31 cellular contexts compared by ENCODE assay signal in the genomic region with DNA sequence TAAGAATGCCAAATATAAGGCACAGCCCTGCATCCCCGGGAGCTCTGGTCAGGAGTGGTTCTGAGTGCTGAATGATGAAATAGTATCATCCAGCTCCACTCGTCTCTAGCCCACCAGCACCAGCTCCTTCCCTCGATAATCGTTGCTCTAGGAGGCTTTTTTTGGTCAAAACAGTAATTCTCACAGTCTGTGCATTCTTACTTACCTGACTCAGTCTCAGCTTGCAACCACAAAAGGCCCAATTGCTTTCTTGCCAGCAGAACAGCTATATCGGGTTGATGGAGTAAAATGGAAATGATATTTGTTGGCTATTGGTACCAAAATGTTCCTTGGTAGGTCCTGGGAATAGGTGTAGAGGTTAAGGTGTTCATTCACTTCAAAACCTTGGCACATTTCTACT.
"Had no signal": no experiment of that assay in that cellular context is flagged by ENCODE, and none has a peak within 500 bp of the region (broad histone marks: within the 10 kb centered on the region; RNA-seq: fewer than 3 reads in every experiment).

No MANE protein-coding gene starts in this region.

- H3K27me3 ChIP-seq: body of pancreas, cardiac muscle cell, colonic mucosa, heart left ventricle had no signal

- FAIRE-seq: endometrium, endothelial cell of umbilical vein, frontal cortex had no signal

- H3K27ac Mint-ChIP-seq: activated CD4-positive, alpha-beta memory T cell treated with anti-CD3 and anti-CD28 coated beads, Interleukin-2, amount 10 ng/mL, durations not matched to agents 7 days and 5 days; activated CD4-positive, alpha-beta T cell treated with anti-CD3 and anti-CD28 coated beads, Interleukin-2, amount 10 ng/mL, durations not matched to agents 7 days and 5 days; activated naive CD4-positive, alpha-beta T cell treated with anti-CD3 and anti-CD28 coated beads, Interleukin-2, amount 10 ng/mL, durations not matched to agents 7 days and 5 days; activated naive CD4-positive, alpha-beta T cell treated with anti-CD3 and anti-CD28 coated beads, Interleukin-2, amount 50 U/mL, for 72 hours; activated naive CD8-positive, alpha-beta T cell treated with anti-CD3 and anti-CD28 coated beads, Interleukin-2, amount 10 ng/mL, durations not matched to agents 7 days and 5 days; activated T-cell treated with anti-CD3 and anti-CD28 coated beads, Interleukin-2, amount 50 U/mL, for 24 hours; activated T-cell treated with anti-CD3 and anti-CD28 coated beads, Interleukin-2, amount 50 U/mL, for 72 hours; WTC11 had no signal

- H3K4me3 Mint-ChIP-seq: activated CD4-positive, alpha-beta memory T cell treated with anti-CD3 and anti-CD28 coated beads, Interleukin-2, amount 10 ng/mL, durations not matched to agents 7 days and 5 days; activated CD4-positive, alpha-beta T cell treated with anti-CD3 and anti-CD28 coated beads, Interleukin-2, amount 10 ng/mL, durations not matched to agents 7 days and 5 days; activated naive CD4-positive, alpha-beta T cell treated with anti-CD3 and anti-CD28 coated beads, Interleukin-2, amount 10 ng/mL, durations not matched to agents 7 days and 5 days; activated naive CD8-positive, alpha-beta T cell treated with anti-CD3 and anti-CD28 coated beads, Interleukin-2, amount 10 ng/mL, durations not matched to agents 7 days and 5 days; activated T-cell treated with anti-CD3 and anti-CD28 coated beads, Interleukin-2, amount 50 U/mL, for 24 hours; activated T-cell treated with anti-CD3 and anti-CD28 coated beads, Interleukin-2, amount 50 U/mL, for 72 hours; WTC11 had no signal

- H3K4me1 Mint-ChIP-seq: activated CD4-positive, alpha-beta memory T cell treated with anti-CD3 and anti-CD28 coated beads, Interleukin-2, amount 10 ng/mL, durations not matched to agents 7 days and 5 days; activated CD4-positive, alpha-beta T cell treated with anti-CD3 and anti-CD28 coated beads, Interleukin-2, amount 10 ng/mL, durations not matched to agents 7 days and 5 days; activated naive CD4-positive, alpha-beta T cell treated with anti-CD3 and anti-CD28 coated beads, Interleukin-2, amount 10 ng/mL, durations not matched to agents 7 days and 5 days; activated naive CD8-positive, alpha-beta T cell treated with anti-CD3 and anti-CD28 coated beads, Interleukin-2, amount 10 ng/mL, durations not matched to agents 7 days and 5 days; WTC11 had no signal

- H3K36me3 Mint-ChIP-seq: activated naive CD4-positive, alpha-beta T cell treated with anti-CD3 and anti-CD28 coated beads, Interleukin-2, amount 10 ng/mL, durations not matched to agents 7 days and 5 days; activated naive CD4-positive, alpha-beta T cell treated with anti-CD3 and anti-CD28 coated beads, Interleukin-2, amount 50 U/mL, for 72 hours; activated naive CD8-positive, alpha-beta T cell treated with anti-CD3 and anti-CD28 coated beads, Interleukin-2, amount 10 ng/mL, durations not matched to agents 7 days and 5 days; WTC11 had no signal

- H3K36me3 ChIP-seq: cardiac muscle cell, colonic mucosa, heart left ventricle had no signal

- ATAC-seq: activated naive CD4-positive, alpha-beta T cell treated with anti-CD3 and anti-CD28 coated beads, Interleukin-2, amount 50 U/mL, for 72 hours; activated T-cell treated with anti-CD3 and anti-CD28 coated beads, Interleukin-2, amount 50 U/mL, for 72 hours; body of pancreas; heart left ventricle; WTC11 had no signal

- H3K4me3 ChIP-seq: body of pancreas, cardiac muscle cell, colonic mucosa, heart left ventricle had no signal

- H3K27me3 Mint-ChIP-seq: activated CD4-positive, alpha-beta memory T cell treated with anti-CD3 and anti-CD28 coated beads, Interleukin-2, amount 10 ng/mL, durations not matched to agents 7 days and 5 days; activated CD4-positive, alpha-beta T cell treated with anti-CD3 and anti-CD28 coated beads, Interleukin-2, amount 10 ng/mL, durations not matched to agents 7 days and 5 days; activated naive CD4-positive, alpha-beta T cell treated with anti-CD3 and anti-CD28 coated beads, Interleukin-2, amount 10 ng/mL, durations not matched to agents 7 days and 5 days; activated naive CD8-positive, alpha-beta T cell treated with anti-CD3 and anti-CD28 coated beads, Interleukin-2, amount 10 ng/mL, durations not matched to agents 7 days and 5 days had no signal

- H3K27ac ChIP-seq: body of pancreas, cardiac muscle cell, colonic mucosa, epithelial cell of prostate, heart left ventricle, VCaP had no signal

- H3K9me3 Mint-ChIP-seq: activated CD4-positive, alpha-beta memory T cell treated with anti-CD3 and anti-CD28 coated beads, Interleukin-2, amount 10 ng/mL, durations not matched to agents 7 days and 5 days; activated CD4-positive, alpha-beta T cell treated with anti-CD3 and anti-CD28 coated beads, Interleukin-2, amount 10 ng/mL, durations not matched to agents 7 days and 5 days; activated naive CD4-positive, alpha-beta T cell treated with anti-CD3 and anti-CD28 coated beads, Interleukin-2, amount 10 ng/mL, durations not matched to agents 7 days and 5 days; activated naive CD4-positive, alpha-beta T cell treated with anti-CD3 and anti-CD28 coated beads, Interleukin-2, amount 50 U/mL, for 72 hours; activated naive CD8-positive, alpha-beta T cell treated with anti-CD3 and anti-CD28 coated beads, Interleukin-2, amount 10 ng/mL, durations not matched to agents 7 days and 5 days; activated T-cell treated with anti-CD3 and anti-CD28 coated beads, Interleukin-2, amount 50 U/mL, for 24 hours; activated T-cell treated with anti-CD3 and anti-CD28 coated beads, Interleukin-2, amount 50 U/mL, for 72 hours; WTC11 had no signal

- DNase-seq: activated CD4-positive, alpha-beta memory T cell treated with anti-CD3 and anti-CD28 coated beads, Interleukin-2, amount 10 ng/mL, durations not matched to agents 7 days and 5 days; activated CD4-positive, alpha-beta T cell treated with anti-CD3 and anti-CD28 coated beads for 1 hour; activated CD4-positive, alpha-beta T cell treated with anti-CD3 and anti-CD28 coated beads for 4 hours; activated CD4-positive, alpha-beta T cell treated with anti-CD3 and anti-CD28 coated beads, Interleukin-2, amount 10 ng/mL, durations not matched to agents 7 days and 5 days; activated CD4-positive, alpha-beta T cell treated with anti-CD3 and anti-CD28 coated beads, Interleukin-2, amount 50 U/mL, for 4 hours; activated CD8-positive, alpha-beta memory T cell treated with anti-CD3 and anti-CD28 coated beads, Interleukin-2, amount 50 U/mL, for 48 hours; activated gamma-delta T cell; activated naive CD4-positive, alpha-beta T cell; activated naive CD4-positive, alpha-beta T cell treated with anti-CD3 and anti-CD28 coated beads, Interleukin-2, amount 10 ng/mL, durations not matched to agents 7 days and 5 days; activated naive CD8-positive, alpha-beta T cell treated with anti-CD3 and anti-CD28 coated beads, Interleukin-2, amount 10 ng/mL, durations not matched to agents 7 days and 5 days; activated T-cell treated with anti-CD3 and anti-CD28 coated beads for 4 hours; activated T-cell treated with anti-CD3 and anti-CD28 coated beads, Interleukin-2, amount 50 U/mL, for 24 hours; activated T-cell treated with anti-CD3 and anti-CD28 coated beads, Interleukin-2, amount 50 U/mL, for 72 hours; amniotic stem cell; aorta; body of pancreas; central memory CD4-positive, alpha-beta T cell; cerebellar nuclear complex; colonic mucosa; effector CD8-positive, alpha-beta T cell; glutamatergic neuron; heart left ventricle; T-helper 2 cell had no signal

- H3K4me1 ChIP-seq: body of pancreas, colonic mucosa had no signal

- H3K9me3 ChIP-seq: body of pancreas, colonic mucosa, heart left ventricle had no signal
